ENCODE assay signal across 23 cellular contexts in genomic region chr2:171308280-171309054, GRCh38.
"Had no signal": no experiment of that assay in that cellular context is flagged by ENCODE, and none has a peak within 500 bp of the region (broad histone marks: within the 10 kb centered on the region; RNA-seq: fewer than 3 reads in every experiment).

No MANE protein-coding gene starts in this region.

- DNase-seq: activated naive CD8-positive, alpha-beta T cell treated with anti-CD3 and anti-CD28 coated beads, Interleukin-2, amount 10 ng/mL, durations not matched to agents 7 days and 5 days; activated T-cell treated with anti-CD3 and anti-CD28 coated beads, Interleukin-2, amount 50 U/mL, for 1 hour; amniotic stem cell; head of caudate nucleus; hypothalamus; left cardiac atrium; lower lobe of right lung; naive thymus-derived CD4-positive, alpha-beta T cell; occipital lobe; posterior cingulate gyrus; right lobe of liver; stimulated activated CD4-positive, alpha-beta T cell treated with anti-CD3 and anti-CD28 coated beads, Interleukin-2, amount 100 ng/mL, for 24 hours; T-helper 9 cell; transverse colon had no signal

- H3K36me3 Mint-ChIP-seq: stimulated activated effector memory CD8-positive, alpha-beta T cell treated with anti-CD3 and anti-CD28 coated beads, Interleukin-12 subunit alpha, Interleukin-12 subunit beta, amount 100 ng/mL, for 72 hours had no signal

- H3K9me3 ChIP-seq: lower lobe of right lung, right lobe of liver had no signal

- H3K4me1 ChIP-seq: gastroesophageal sphincter, lower lobe of right lung, right lobe of liver, transverse colon had no signal

- H3K27ac ChIP-seq: coronary artery, epithelial cell of prostate, gastroesophageal sphincter, lower lobe of right lung, right lobe of liver, skin epidermis, transverse colon had no signal

- H3K27me3 Mint-ChIP-seq: activated T-helper 17 cell treated with anti-CD3 and anti-CD28 coated beads, Interleukin-2, amount 50 U/mL, for 72 hours; naive thymus-derived CD4-positive, alpha-beta T cell had no signal

- FAIRE-seq: islet of Langerhans, urothelium cell line had no signal

- H3K4me3 Mint-ChIP-seq: activated naive CD8-positive, alpha-beta T cell treated with anti-CD3 and anti-CD28 coated beads, Interleukin-2, amount 10 ng/mL, durations not matched to agents 7 days and 5 days; activated T-helper 17 cell treated with anti-CD3 and anti-CD28 coated beads, Interleukin-2, amount 50 U/mL, for 72 hours; naive thymus-derived CD4-positive, alpha-beta T cell; neural crest cell; stimulated activated effector memory CD8-positive, alpha-beta T cell treated with anti-CD3 and anti-CD28 coated beads, Interleukin-12 subunit alpha, Interleukin-12 subunit beta, amount 100 ng/mL, for 72 hours had no signal

- H3K27me3 ChIP-seq: gastroesophageal sphincter, right lobe of liver, transverse colon had no signal

- H3K36me3 ChIP-seq: gastroesophageal sphincter, lower lobe of right lung, right lobe of liver, transverse colon had no signal

- H3K27ac Mint-ChIP-seq: activated naive CD8-positive, alpha-beta T cell treated with anti-CD3 and anti-CD28 coated beads, Interleukin-2, amount 10 ng/mL, durations not matched to agents 7 days and 5 days; activated T-helper 17 cell treated with anti-CD3 and anti-CD28 coated beads, Interleukin-2, amount 50 U/mL, for 72 hours; naive thymus-derived CD4-positive, alpha-beta T cell; stimulated activated effector memory CD8-positive, alpha-beta T cell treated with anti-CD3 and anti-CD28 coated beads, Interleukin-12 subunit alpha, Interleukin-12 subunit beta, amount 100 ng/mL, for 72 hours had no signal

- H3K4me3 ChIP-seq: coronary artery, gastroesophageal sphincter, lower lobe of right lung, right lobe of liver, skin epidermis, transverse colon had no signal

- H3K4me1 Mint-ChIP-seq: activated T-helper 17 cell treated with anti-CD3 and anti-CD28 coated beads, Interleukin-2, amount 50 U/mL, for 72 hours; naive thymus-derived CD4-positive, alpha-beta T cell; neural crest cell; stimulated activated effector memory CD8-positive, alpha-beta T cell treated with anti-CD3 and anti-CD28 coated beads, Interleukin-12 subunit alpha, Interleukin-12 subunit beta, amount 100 ng/mL, for 72 hours had no signal
